9 cellular contexts compared by ENCODE assay signal in genomic region chrX:29903365-29903764, GRCh38.
A peak's percentile ranks its signal among the peaks of the same experiment; 100 is the strongest.
DNase-seq lines count a peak whose midpoint lies in the region; ATAC-seq and TF ChIP-seq lines count a peak whose summit lies in the region.
"Had no signal": no experiment of that assay in that cellular context is flagged by ENCODE, and none has a peak within 500 bp of the region (broad histone marks: within the 10 kb centered on the region; RNA-seq: fewer than 3 reads in every experiment).

No MANE protein-coding gene starts in this region.

- H3K36me3 Mint-ChIP-seq in CD4-positive, alpha-beta T cell (ENCODE audit: low read depth) = no peaks in the 10 kb centered on the region
- H3K36me3 Mint-ChIP-seq: stimulated activated naive B cell treated with anti-CD40 and anti-IgM and Interleukin-4, amounts not matched to agents 10 μg/mL and 1 μg/mL and 100 μg/mL, for 72 hours had no signal

- TF ChIP-seq CTCF in fibroblast of lung (conservative IDR thresholded peaks at IDR 0.05 in 1 of 2, IDR thresholded peaks at IDR 0.05 in 1 of 2; ENCODE audit: low read depth in 1 of 2, low read length in 2 of 2) (peak; percentile 29 to 50), left lung (IDR thresholded peaks at IDR 0.05) (peak in 1 of 2 donors; percentile 23)
- no peak for TF ChIP-seq CTCF in CD4-positive, alpha-beta T cell (IDR thresholded peaks at IDR 0.05)

- H3K4me2 ChIP-seq in fibroblast of lung (ENCODE audit: extremely low read depth, insufficient read depth, low read length) = no peak overlapping the region

- H3K9ac ChIP-seq in fibroblast of lung (ENCODE audit: insufficient read depth, low read length) = no peak overlapping the region

- CTCF ChIA-PET in CD4-positive, alpha-beta T cell (lab: Charles Lee) = no interaction called here

- no peaks in the 10 kb centered on the region for H3K79me2 ChIP-seq in fibroblast of lung (ENCODE audit: control insufficient read depth, insufficient read depth, low read length)

- H3K27ac ChIP-seq in fibroblast of lung (ENCODE audit: insufficient read depth, low read length) = no peak overlapping the region
- H3K27ac ChIP-seq in left lung = no peak overlapping the region
- H3K27ac ChIP-seq in CD4-positive, alpha-beta T cell (ENCODE audit: low read depth, low read length) = no peak overlapping the region

- H3K27me3 ChIP-seq in fibroblast of lung (ENCODE audit: control insufficient read depth, insufficient read depth, low read length) = no peaks in the 10 kb centered on the region
- no peaks in the 10 kb centered on the region for H3K27me3 ChIP-seq in left lung
- H3K27me3 ChIP-seq in CD4-positive, alpha-beta T cell (ENCODE audit: control insufficient read depth, insufficient read depth, low read length) = no peaks in the 10 kb centered on the region

- H3K4me1 Mint-ChIP-seq in CD4-positive, alpha-beta T cell (ENCODE audit: low read depth) = no peaks in the 10 kb centered on the region
- H3K4me1 Mint-ChIP-seq: stimulated activated naive B cell treated with anti-CD40 and anti-IgM and Interleukin-4, amounts not matched to agents 10 μg/mL and 1 μg/mL and 100 μg/mL, for 72 hours had no signal

- H3K4me1 ChIP-seq in fibroblast of lung (ENCODE audit: control insufficient read depth, extremely low read depth, insufficient read depth, low read length) (no peaks in the 10 kb centered on the region), left lung (no peaks in the 10 kb centered on the region)

- ATAC-seq in GM18511 (IDR thresholded peaks at IDR 0.05; ENCODE audit: unreplicated experiment) = peak; percentile 56
- no peak for ATAC-seq in left lung
- ATAC-seq in CD4-positive, alpha-beta T cell (ENCODE audit: poor library complexity) = no peak
- no peak for ATAC-seq in HG03097 (IDR thresholded peaks at IDR 0.05; ENCODE audit: low FRiP score, unreplicated experiment)
- ATAC-seq: stimulated activated naive B cell treated with anti-CD40 and anti-IgM and Interleukin-4, amounts not matched to agents 10 μg/mL and 1 μg/mL and 100 μg/mL, for 72 hours had no signal

- no peak overlapping the region for H3K27ac Mint-ChIP-seq in CD4-positive, alpha-beta T cell
- H3K27ac Mint-ChIP-seq: stimulated activated naive B cell treated with anti-CD40 and anti-IgM and Interleukin-4, amounts not matched to agents 10 μg/mL and 1 μg/mL and 100 μg/mL, for 72 hours had no signal

- H2AFZ ChIP-seq in fibroblast of lung (ENCODE audit: low read length) = no peak overlapping the region

- POLR2A ChIA-PET in CD4-positive, alpha-beta T cell (lab: Charles Lee) = no interaction called here

- no peaks in the 10 kb centered on the region for H3K9me3 Mint-ChIP-seq in CD4-positive, alpha-beta T cell

- H3K9me3 ChIP-seq in fibroblast of lung (ENCODE audit: control insufficient read depth, insufficient read depth, low read depth, low read length) (no peaks in the 10 kb centered on the region), left lung (no peaks in the 10 kb centered on the region)
- no peaks in the 10 kb centered on the region for H3K9me3 ChIP-seq in CD4-positive, alpha-beta T cell (ENCODE audit: control insufficient read depth, low read length)

- peak overlapping the region in 2 of 4 experiments; percentile 7 to 41 for H3K4me3 ChIP-seq in fibroblast of lung (replicated peaks in 1 of 4; ENCODE audit: control extremely low read depth in 1 of 4, insufficient read depth in 1 of 4, low read depth in 3 of 4, low read length in 4 of 4)
- no peak overlapping the region for H3K4me3 ChIP-seq in left lung

- peak; percentile 12 for DNase-seq in RPMI7951 (ENCODE audit: low read depth)
- peak; percentile 13 to 38 for DNase-seq in fibroblast of lung (ENCODE audit: low read depth in 2 of 2)
- peak; percentile 61 for DNase-seq in pons (ENCODE audit: low spot score)
- DNase-seq in left lung = no peak
- no peak for DNase-seq in CD4-positive, alpha-beta T cell
- DNase-seq: stimulated activated CD4-positive, alpha-beta T cell treated with anti-CD3 and anti-CD28 coated beads, Interleukin-15, amount 100 ng/mL, for 24 hours; stimulated activated naive B cell treated with anti-CD40 and anti-IgM and Interleukin-4, amounts not matched to agents 10 μg/mL and 1 μg/mL and 100 μg/mL, for 72 hours had no signal

- no peaks in the 10 kb centered on the region for H4K20me1 ChIP-seq in fibroblast of lung (ENCODE audit: control insufficient read depth, extremely low read depth, insufficient read depth, low read length)

- no peak overlapping the region for H3K4me3 Mint-ChIP-seq in CD4-positive, alpha-beta T cell
- H3K4me3 Mint-ChIP-seq: stimulated activated naive B cell treated with anti-CD40 and anti-IgM and Interleukin-4, amounts not matched to agents 10 μg/mL and 1 μg/mL and 100 μg/mL, for 72 hours had no signal

- intact Hi-C loops in left lung (cut with DNase I) = no loop called here
- intact Hi-C loops in CD4-positive, alpha-beta T cell (cut with DNase I, micrococcal nuclease) = no loop called here

- H3K36me3 ChIP-seq in fibroblast of lung (ENCODE audit: control insufficient read depth, insufficient read depth, low read length) = no peaks in the 10 kb centered on the region
- H3K36me3 ChIP-seq in left lung = no peaks in the 10 kb centered on the region

- no peaks in the 10 kb centered on the region for H3K27me3 Mint-ChIP-seq in CD4-positive, alpha-beta T cell
- H3K27me3 Mint-ChIP-seq: stimulated activated naive B cell treated with anti-CD40 and anti-IgM and Interleukin-4, amounts not matched to agents 10 μg/mL and 1 μg/mL and 100 μg/mL, for 72 hours had no signal

Comparison
In these comparisons a context has a peak if more than half of its experiments do, and no peak if none do; other contexts are left out.
1. DNase-seq: peak in RPMI7951 (single experiment), fibroblast of lung (2 of 2) and pons (single experiment); none in left lung (0 of 2) and CD4-positive, alpha-beta T cell (0 of 10).